ENCODE assay signal across 8 cellular contexts in genomic region chr19:37654833-37655688, GRCh38. TPM values are rescaled to one million over a fixed set of nuclear protein-coding genes. Genes with fewer than 3 reads are reported as not detected.
DNase-seq lines count a peak whose midpoint lies in the region; ATAC-seq and TF ChIP-seq lines count a peak whose summit lies in the region.

ZFP30 (minus strand) TSS chr19:37655465; CDS start chr19:37647822, 7,643 bp downstream.

- no peak within 1 kb of the TSS for H2BK5ac ChIP-seq in mesendoderm (ENCODE audit: low read length)

- H3K4me2 ChIP-seq in mesendoderm (ENCODE audit: low read length), result peak within 1 kb of the TSS; percentile 78

- H2BK15ac ChIP-seq in mesendoderm (replicated peaks; ENCODE audit: low read depth), result no peak within 1 kb of the TSS

- ATAC-seq in GM18907 (IDR thresholded peaks at IDR 0.05; ENCODE audit: unreplicated experiment) (peak; percentile 59), HG03135 (IDR thresholded peaks at IDR 0.05; ENCODE audit: unreplicated experiment) (peak; percentile 70)
- ATAC-seq in effector memory CD8-positive, alpha-beta T cell (replicated peaks), result peak; percentile 69

- peak within 1 kb of the TSS; percentile 97 for H3K4me3 Mint-ChIP-seq in effector memory CD8-positive, alpha-beta T cell

- H3K79me1 ChIP-seq in mesendoderm (ENCODE audit: low read length), result peaks cover 2% of the 10 kb centered on the region

- peaks cover 2% of the 10 kb centered on the region for H3K79me2 ChIP-seq in mesendoderm (ENCODE audit: control insufficient read depth, insufficient read depth, low read length)

- H3K4me3 ChIP-seq in AG04449 (ENCODE audit: low read depth, low read length), result peak within 1 kb of the TSS; percentile 77
- H3K4me3 ChIP-seq in mesendoderm (ENCODE audit: low read length), result peak within 1 kb of the TSS; percentile 71

- no peaks in the 10 kb centered on the region for H3K27me3 Mint-ChIP-seq in effector memory CD8-positive, alpha-beta T cell

- no peak within 1 kb of the TSS for H2BK120ac ChIP-seq in mesendoderm (ENCODE audit: low read depth, low read length)

- H4K8ac ChIP-seq in mesendoderm (ENCODE audit: low read depth, low read length), result no peak within 1 kb of the TSS

- no peaks in the 10 kb centered on the region for H3K27me3 ChIP-seq in mesendoderm (ENCODE audit: insufficient read depth, low read length, poor library complexity)

- POLR2A ChIA-PET in AG04449 (lab: Yijun Ruan, JAX), result interaction anchor here (1.0 kb wide), 1 partner anchor 37 kb away, joined by 4 read pairs; no protein-coding TSS in a partner anchor

- CTCF ChIA-PET in AG04449 (lab: Yijun Ruan, JAX), result no interaction called here

- H3K36me3 ChIP-seq in mesendoderm (ENCODE audit: control insufficient read depth, insufficient read depth, low read length), result no peaks in the 10 kb centered on the region

- DNase-seq in AG04449 (ENCODE audit: low read depth, low spot score) (no peak), NCI-H510A treated with DMSO at 0.1 percent for 48 hours (lab: John Stamatoyannopoulos, UW) (peak; percentile 87), mesendoderm (peak; percentile 89)
- peak; percentile 31 to 61 for DNase-seq in activated CD8-positive, alpha-beta memory T cell treated with anti-CD3 and anti-CD28 coated beads for 1 hour (ENCODE audit: extremely low read depth in 1 of 2, low read depth in 1 of 2)
- DNase-seq in effector memory CD8-positive, alpha-beta T cell, result peak; percentile 59 to 67 (median 64)
- DNase-seq in stimulated activated CD8-positive, alpha-beta memory T cell treated with anti-CD3 and anti-CD28 coated beads, Interleukin-12 subunit alpha, Interleukin-12 subunit beta, amount 100 ng/mL, for 1 hour (ENCODE audit: low read depth), result peak; percentile 57

- H3K9ac ChIP-seq in mesendoderm (ENCODE audit: low read length), result peak within 1 kb of the TSS; percentile 91

- H3K18ac ChIP-seq in mesendoderm (ENCODE audit: low read length), result peak within 1 kb of the TSS; percentile 70

- H4K5ac ChIP-seq in mesendoderm (ENCODE audit: low read length), result no peak within 1 kb of the TSS

- peak within 1 kb of the TSS; percentile 29 for H3K23ac ChIP-seq in mesendoderm (ENCODE audit: low read length)

- no peaks in the 10 kb centered on the region for H3K9me3 Mint-ChIP-seq in effector memory CD8-positive, alpha-beta T cell

- peak within 1 kb of the TSS; percentile 61 for H3K27ac ChIP-seq in mesendoderm (ENCODE audit: low read depth, low read length)

- H3K4me1 ChIP-seq in mesendoderm (ENCODE audit: control insufficient read depth, low read depth, low read length), result no peaks in the 10 kb centered on the region

- H3K56ac ChIP-seq in mesendoderm (ENCODE audit: low read length), result peak within 1 kb of the TSS; percentile 96

- peak within 1 kb of the TSS; percentile 83 for H3K4ac ChIP-seq in mesendoderm (ENCODE audit: low read depth, low read length)

- peaks cover 25 to 29% of the 10 kb centered on the region in 2 donors for H3K4me1 Mint-ChIP-seq in effector memory CD8-positive, alpha-beta T cell (ENCODE audit: low read depth in 2 of 2)

- peaks cover 16% of the 10 kb centered on the region for H3K36me3 Mint-ChIP-seq in effector memory CD8-positive, alpha-beta T cell (ENCODE audit: insufficient read depth)

- no peak for TF ChIP-seq CTCF in AG04449 (IDR thresholded peaks at IDR 0.05; ENCODE audit: insufficient read depth, low read length, missing control alignments)

- WGBS in mesendoderm (ENCODE audit: extremely low coverage, insufficient coverage, low lambda C conversion rate), result no CpG with 5 or more reads among the region's 66 CpGs

- H3K27ac Mint-ChIP-seq in effector memory CD8-positive, alpha-beta T cell, result peak within 1 kb of the TSS; percentile 96 to 97

- H2AK5ac ChIP-seq in mesendoderm (ENCODE audit: low read length), result no peak within 1 kb of the TSS

RNA-seq across cellular contexts. Expression of gene ZFP30, which starts in this region (rescaled TPM):
- polyA plus RNA-seq in mesendoderm (2013, experiment 1 of 2), result 1.6 TPM
- polyA plus RNA-seq in mesendoderm (2013, experiment 2 of 2), result 1.7 TPM
